Comparison of ENCODE assay signal across 17 cellular contexts in the genomic region with DNA sequence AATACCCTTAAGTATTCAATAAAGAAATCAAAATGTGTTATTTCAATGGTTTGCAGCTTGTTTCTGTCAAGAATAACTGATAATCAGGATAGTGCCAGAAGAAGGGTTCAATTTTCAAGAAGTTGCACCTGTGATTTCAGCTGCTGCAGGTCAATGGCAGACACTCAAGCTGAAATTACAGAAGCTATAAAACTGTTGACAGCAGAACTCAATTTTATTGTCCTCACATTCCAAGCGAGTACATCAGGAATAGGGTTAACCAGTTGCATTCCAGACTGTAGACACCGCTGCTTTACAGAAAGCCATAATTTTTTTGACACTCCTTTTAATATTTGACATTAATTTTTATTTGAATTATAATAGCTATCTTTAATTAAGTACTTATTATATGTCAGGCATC.
"Had no signal": no experiment of that assay in that cellular context is flagged by ENCODE, and none has a peak within 500 bp of the region (broad histone marks: within the 10 kb centered on the region; RNA-seq: fewer than 3 reads in every experiment).

No MANE protein-coding gene starts in this region.

- H3K79me2 ChIP-seq: hepatocyte had no signal

- H3K9me3 ChIP-seq: left lung, spleen, thoracic aorta, vagina had no signal

- DNase-seq: activated T-cell treated with anti-CD3 and anti-CD28 coated beads, Interleukin-2, amount 50 U/mL, for 1 hour; aorta; dermis blood vessel endothelial cell; effector CD8-positive, alpha-beta T cell; foreskin keratinocyte; immature natural killer cell; left lung; naive thymus-derived CD4-positive, alpha-beta T cell; retina; spleen; stimulated activated CD4-positive, alpha-beta T cell treated with anti-CD3 and anti-CD28 coated beads, Interleukin-4, amount 100 ng/mL, for 1 hour; stimulated activated naive CD4-positive, alpha-beta T cell had no signal

- H3K4me2 ChIP-seq: hepatocyte had no signal

- FAIRE-seq: TTC549 had no signal

- H2AFZ ChIP-seq: hepatocyte had no signal

- H3K27ac ChIP-seq: foreskin keratinocyte, hepatocyte, left lung, spleen, thoracic aorta, vagina had no signal

- H3K36me3 ChIP-seq: left lung, spleen, thoracic aorta, vagina had no signal

- H3K4me3 ChIP-seq: hepatocyte, left lung, lung, spleen, thoracic aorta, vagina had no signal

- H3K27me3 ChIP-seq: foreskin keratinocyte, hepatocyte, left lung, spleen, vagina had no signal
